Comparison of ENCODE assay signal across 8 cellular contexts in genomic region chr15:42736178-42736792, GRCh38. TPM values are rescaled to one million over a fixed set of nuclear protein-coding genes. Genes with fewer than 3 reads are reported as not detected.
DNase-seq lines count a peak whose midpoint lies in the region; ATAC-seq and TF ChIP-seq lines count a peak whose summit lies in the region.

No MANE protein-coding gene starts in this region.

- peak overlapping the region; percentile 68 to 92 for H3K4me3 ChIP-seq in ascending aorta
- H3K4me3 ChIP-seq in iPS-20b (ENCODE audit: low read length) = peak overlapping the region; percentile 75

- peak; percentile 33 for ATAC-seq in GM21529 (IDR thresholded peaks at IDR 0.05; ENCODE audit: unreplicated experiment)
- no peak for ATAC-seq in GM18517 (IDR thresholded peaks at IDR 0.05; ENCODE audit: unreplicated experiment)

- H3K9ac ChIP-seq in iPS-20b (ENCODE audit: low read depth, low read length) = peak overlapping the region; percentile 88; the same call in 1 of the 2 replicates

- H3K9me3 ChIP-seq in ascending aorta = no peaks in the 10 kb centered on the region
- no peaks in the 10 kb centered on the region for H3K9me3 ChIP-seq in iPS-20b (ENCODE audit: insufficient read depth, low read depth, low read length)

- DNase-seq in ELR (ENCODE audit: low read depth) (peak; percentile 33), M059J (ENCODE audit: low read depth) (peak; percentile 19), ascending aorta (ENCODE audit: low spot score in 2 of 2) (no peak), NCI-H1105 (lab: John Stamatoyannopoulos, UW) (no peak)
- DNase-seq in stimulated activated CD4-positive, alpha-beta T cell treated with anti-CD3 and anti-CD28 coated beads, Interleukin-4, amount 100 ng/mL, for 24 hours = peak; percentile 13

- H3K27ac ChIP-seq in ascending aorta (peak overlapping the region; percentile 84 to 91), iPS-20b (ENCODE audit: low read length) (no peak overlapping the region)

- H3K4me1 ChIP-seq in ascending aorta (peaks cover 9 to 20% of the 10 kb centered on the region in 2 donors), iPS-20b (ENCODE audit: insufficient read depth, low read length) (peaks cover 5% of the 10 kb centered on the region; the same call in 1 of the 2 replicates)

- intact Hi-C loops in ascending aorta (cut with DNase I) = loop anchor here (2.0 kb wide), 1 partner anchor 37 kb away; no protein-coding TSS in a partner anchor

- H3K27me3 ChIP-seq in ascending aorta (no peaks in the 10 kb centered on the region), iPS-20b (ENCODE audit: insufficient read depth, low read length) (peaks cover 6% of the 10 kb centered on the region; the same call in 1 of the 2 replicates)

- TF ChIP-seq CTCF in ascending aorta (IDR thresholded peaks at IDR 0.05) = no peak

- H3K36me3 ChIP-seq in ascending aorta (peaks cover 18 to 38% of the 10 kb centered on the region in 2 donors), iPS-20b (ENCODE audit: insufficient read depth, low read depth, low read length) (peaks cover 38% of the 10 kb centered on the region)

RNA-seq across cellular contexts. Expression of gene CDAN1, which starts 0.6 kb away (rescaled TPM):
- total RNA-seq in M059J (2014; rRNA removed; shearing (Covaris generic)) = 8.5 and 10.2 TPM in 2 replicates
- 16.2 TPM for total RNA-seq in ascending aorta

Comparison
In these comparisons a context has a peak if more than half of its experiments do, and no peak if none do; other contexts are left out.
1. DNase-seq: peak in ELR (single experiment), M059J (single experiment) and stimulated activated CD4-positive, alpha-beta T cell treated with anti-CD3 and anti-CD28 coated beads, Interleukin-4, amount 100 ng/mL, for 24 hours (single experiment); none in ascending aorta (0 of 2) and NCI-H1105 (single experiment).